ENCODE assay signal across 1 cellular context in genomic region chr2:10277293-10278028, GRCh38.
TF ChIP-seq lines count a peak whose summit lies in the region.

No MANE protein-coding gene starts in this region.

TF ChIP-seq in HepG2, 621 proteins besides CTCF, POLR2A, EP300 and RAD21 (continues in another document):
- no peak for TF ChIP-seq SOX6 (IDR thresholded peaks at IDR 0.05)
- 0 out of 2 replicates have a peak, but pooled peaks have one; percentile 4 for TF ChIP-seq SOX6 (CRISPR knock-in tag; IDR thresholded peaks at IDR 0.05)
- TF ChIP-seq, protein P1, sequence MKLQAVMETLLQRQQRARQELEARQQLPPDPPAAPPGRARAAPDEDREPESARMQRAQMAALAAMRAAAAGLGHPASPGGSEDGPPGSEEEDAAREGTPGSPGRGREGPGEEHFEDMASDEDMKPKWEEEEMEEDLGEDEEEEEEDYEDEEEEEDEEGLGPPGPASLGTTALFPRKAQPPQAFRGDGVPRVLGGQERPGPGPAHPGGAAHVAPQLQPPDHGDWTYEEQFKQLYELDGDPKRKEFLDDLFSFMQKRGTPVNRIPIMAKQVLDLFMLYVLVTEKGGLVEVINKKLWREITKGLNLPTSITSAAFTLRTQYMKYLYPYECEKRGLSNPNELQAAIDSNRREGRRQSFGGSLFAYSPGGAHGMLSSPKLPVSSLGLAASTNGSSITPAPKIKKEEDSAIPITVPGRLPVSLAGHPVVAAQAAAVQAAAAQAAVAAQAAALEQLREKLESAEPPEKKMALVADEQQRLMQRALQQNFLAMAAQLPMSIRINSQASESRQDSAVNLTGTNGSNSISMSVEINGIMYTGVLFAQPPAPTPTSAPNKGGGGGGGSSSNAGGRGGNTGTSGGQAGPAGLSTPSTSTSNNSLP (IDR thresholded peaks at IDR 0.05; ENCODE audit: low read depth, low read length), result no peak
- TF ChIP-seq ZNF878 (CRISPR knock-in tag; IDR thresholded peaks at IDR 0.05), result no peak
- TF ChIP-seq, protein P2, sequence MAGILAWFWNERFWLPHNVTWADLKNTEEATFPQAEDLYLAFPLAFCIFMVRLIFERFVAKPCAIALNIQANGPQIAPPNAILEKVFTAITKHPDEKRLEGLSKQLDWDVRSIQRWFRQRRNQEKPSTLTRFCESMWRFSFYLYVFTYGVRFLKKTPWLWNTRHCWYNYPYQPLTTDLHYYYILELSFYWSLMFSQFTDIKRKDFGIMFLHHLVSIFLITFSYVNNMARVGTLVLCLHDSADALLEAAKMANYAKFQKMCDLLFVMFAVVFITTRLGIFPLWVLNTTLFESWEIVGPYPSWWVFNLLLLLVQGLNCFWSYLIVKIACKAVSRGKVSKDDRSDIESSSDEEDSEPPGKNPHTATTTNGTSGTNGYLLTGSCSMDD (CRISPR knock-in tag; IDR thresholded peaks at IDR 0.05), result no peak
- peak; percentile 75 for TF ChIP-seq TEAD3 (CRISPR knock-in tag; optimal IDR thresholded peaks at IDR 0.05; ENCODE audit: borderline replicate concordance)
- TF ChIP-seq ZNF414 (CRISPR knock-in tag; IDR thresholded peaks at IDR 0.05), result no peak
- TF ChIP-seq TCF7L2 (IDR thresholded peaks at IDR 0.05; ENCODE audit: low read depth, low read length), result no peak
- TF ChIP-seq ZNF556 (CRISPR knock-in tag; IDR thresholded peaks at IDR 0.05; ENCODE audit: borderline replicate concordance), result 0 out of 2 replicates have a peak, but pooled peaks have one; percentile 15
- TF ChIP-seq ZBTB7B (CRISPR knock-in tag; IDR thresholded peaks at IDR 0.05), result peak; percentile 16; the same call in 1 of the 2 replicates
- no peak for TF ChIP-seq ZNF382 (CRISPR knock-in tag; IDR thresholded peaks at IDR 0.05; ENCODE audit: borderline replicate concordance)
- TF ChIP-seq MBNL3 (CRISPR knock-in tag; conservative IDR thresholded peaks at IDR 0.05), result no peak
- 0 out of 2 replicates have a peak, but pooled peaks have one; percentile 19 for TF ChIP-seq ZNF143 (CRISPR knock-in tag; IDR thresholded peaks at IDR 0.05)
- TF ChIP-seq ZNF333 (CRISPR knock-in tag; IDR thresholded peaks at IDR 0.05; ENCODE audit: borderline replicate concordance), result peak; percentile 58; the same call in 1 of the 2 replicates
- no peak for TF ChIP-seq ZNF672 (CRISPR knock-in tag; IDR thresholded peaks at IDR 0.05)
- no peak for TF ChIP-seq PLSCR1 (CRISPR knock-in tag; IDR thresholded peaks at IDR 0.05; ENCODE audit: borderline replicate concordance)
- TF ChIP-seq AGO2 (optimal IDR thresholded peaks at IDR 0.05; ENCODE audit: low read depth, low read length), result no peak
- 0 out of 2 replicates have a peak, but pooled peaks have one; percentile 4 for TF ChIP-seq ZNF546 (CRISPR knock-in tag; conservative IDR thresholded peaks at IDR 0.05)
- TF ChIP-seq CBX5 (CRISPR knock-in tag; IDR thresholded peaks at IDR 0.05; ENCODE audit: borderline replicate concordance), result no peak; the same call in 1 of the 2 replicates
- no peak for TF ChIP-seq SATB2 (CRISPR knock-in tag; IDR thresholded peaks at IDR 0.05)
- TF ChIP-seq ZNF484 (CRISPR knock-in tag; IDR thresholded peaks at IDR 0.05; ENCODE audit: borderline replicate concordance, low read depth), result no peak
- TF ChIP-seq ZNF576 (CRISPR knock-in tag; IDR thresholded peaks at IDR 0.05), result 0 out of 2 replicates have a peak, but pooled peaks have one; percentile 44
- no peak for TF ChIP-seq BCL3 (CRISPR knock-in tag; IDR thresholded peaks at IDR 0.05)
- TF ChIP-seq FOXJ3 (CRISPR knock-in tag; IDR thresholded peaks at IDR 0.05; ENCODE audit: borderline replicate concordance), result no peak
- no peak for TF ChIP-seq FOXA1 (IDR thresholded peaks at IDR 0.05)
- TF ChIP-seq FOXA1 (CRISPR knock-in tag; IDR thresholded peaks at IDR 0.05), result peak; percentile 26; the same call in 1 of the 2 replicates
- TF ChIP-seq SIX4 (CRISPR knock-in tag; IDR thresholded peaks at IDR 0.05), result no peak
- TF ChIP-seq SSRP1 (CRISPR knock-in tag; IDR thresholded peaks at IDR 0.05), result 0 out of 2 replicates have a peak, but pooled peaks have one; percentile 20
- TF ChIP-seq SP1 (IDR thresholded peaks at IDR 0.05), result no peak
- no peak for TF ChIP-seq SP1 (CRISPR knock-in tag; IDR thresholded peaks at IDR 0.05)
- TF ChIP-seq ZBTB40 (IDR thresholded peaks at IDR 0.05), result no peak
- 0 out of 2 replicates have a peak, but pooled peaks have one; percentile 15 for TF ChIP-seq ZBTB40 (CRISPR knock-in tag; IDR thresholded peaks at IDR 0.05)
- peak; percentile 27; the same call in 1 of the 2 replicates for TF ChIP-seq ZNF441 (CRISPR knock-in tag; IDR thresholded peaks at IDR 0.05; ENCODE audit: borderline replicate concordance)
- no peak for TF ChIP-seq MTA3 (CRISPR knock-in tag; IDR thresholded peaks at IDR 0.05)
- TF ChIP-seq GTF3A (CRISPR knock-in tag; conservative IDR thresholded peaks at IDR 0.05), result peak; percentile 62; the same call in 1 of the 2 replicates
- TF ChIP-seq HOXD1 (CRISPR knock-in tag; IDR thresholded peaks at IDR 0.05), result 0 out of 2 replicates have a peak, but pooled peaks have one; percentile 12
- TF ChIP-seq ZSCAN21 (CRISPR knock-in tag; IDR thresholded peaks at IDR 0.05; ENCODE audit: borderline replicate concordance), result peak; percentile 52; the same call in 1 of the 2 replicates
- TF ChIP-seq ZNF512B (CRISPR knock-in tag; IDR thresholded peaks at IDR 0.05; ENCODE audit: borderline replicate concordance), result 0 out of 2 replicates have a peak, but pooled peaks have one; percentile 54
- TF ChIP-seq REL (CRISPR knock-in tag; conservative IDR thresholded peaks at IDR 0.05), result no peak
- TF ChIP-seq GABPB1 (CRISPR knock-in tag; IDR thresholded peaks at IDR 0.05), result peak; percentile 27
- no peak for TF ChIP-seq CEBPG (CRISPR knock-in tag; IDR thresholded peaks at IDR 0.05)
- TF ChIP-seq, protein P3, sequence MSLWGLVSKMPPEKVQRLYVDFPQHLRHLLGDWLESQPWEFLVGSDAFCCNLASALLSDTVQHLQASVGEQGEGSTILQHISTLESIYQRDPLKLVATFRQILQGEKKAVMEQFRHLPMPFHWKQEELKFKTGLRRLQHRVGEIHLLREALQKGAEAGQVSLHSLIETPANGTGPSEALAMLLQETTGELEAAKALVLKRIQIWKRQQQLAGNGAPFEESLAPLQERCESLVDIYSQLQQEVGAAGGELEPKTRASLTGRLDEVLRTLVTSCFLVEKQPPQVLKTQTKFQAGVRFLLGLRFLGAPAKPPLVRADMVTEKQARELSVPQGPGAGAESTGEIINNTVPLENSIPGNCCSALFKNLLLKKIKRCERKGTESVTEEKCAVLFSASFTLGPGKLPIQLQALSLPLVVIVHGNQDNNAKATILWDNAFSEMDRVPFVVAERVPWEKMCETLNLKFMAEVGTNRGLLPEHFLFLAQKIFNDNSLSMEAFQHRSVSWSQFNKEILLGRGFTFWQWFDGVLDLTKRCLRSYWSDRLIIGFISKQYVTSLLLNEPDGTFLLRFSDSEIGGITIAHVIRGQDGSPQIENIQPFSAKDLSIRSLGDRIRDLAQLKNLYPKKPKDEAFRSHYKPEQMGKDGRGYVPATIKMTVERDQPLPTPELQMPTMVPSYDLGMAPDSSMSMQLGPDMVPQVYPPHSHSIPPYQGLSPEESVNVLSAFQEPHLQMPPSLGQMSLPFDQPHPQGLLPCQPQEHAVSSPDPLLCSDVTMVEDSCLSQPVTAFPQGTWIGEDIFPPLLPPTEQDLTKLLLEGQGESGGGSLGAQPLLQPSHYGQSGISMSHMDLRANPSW (CRISPR knock-in tag; IDR thresholded peaks at IDR 0.05; ENCODE audit: borderline replicate concordance), result no peak
- no peak for TF ChIP-seq TAF15 (IDR thresholded peaks at IDR 0.05; ENCODE audit: low read depth, low read length, poor library complexity, severe bottlenecking)
